Comparison of ENCODE assay signal across 1 cellular context in the genomic region with DNA sequence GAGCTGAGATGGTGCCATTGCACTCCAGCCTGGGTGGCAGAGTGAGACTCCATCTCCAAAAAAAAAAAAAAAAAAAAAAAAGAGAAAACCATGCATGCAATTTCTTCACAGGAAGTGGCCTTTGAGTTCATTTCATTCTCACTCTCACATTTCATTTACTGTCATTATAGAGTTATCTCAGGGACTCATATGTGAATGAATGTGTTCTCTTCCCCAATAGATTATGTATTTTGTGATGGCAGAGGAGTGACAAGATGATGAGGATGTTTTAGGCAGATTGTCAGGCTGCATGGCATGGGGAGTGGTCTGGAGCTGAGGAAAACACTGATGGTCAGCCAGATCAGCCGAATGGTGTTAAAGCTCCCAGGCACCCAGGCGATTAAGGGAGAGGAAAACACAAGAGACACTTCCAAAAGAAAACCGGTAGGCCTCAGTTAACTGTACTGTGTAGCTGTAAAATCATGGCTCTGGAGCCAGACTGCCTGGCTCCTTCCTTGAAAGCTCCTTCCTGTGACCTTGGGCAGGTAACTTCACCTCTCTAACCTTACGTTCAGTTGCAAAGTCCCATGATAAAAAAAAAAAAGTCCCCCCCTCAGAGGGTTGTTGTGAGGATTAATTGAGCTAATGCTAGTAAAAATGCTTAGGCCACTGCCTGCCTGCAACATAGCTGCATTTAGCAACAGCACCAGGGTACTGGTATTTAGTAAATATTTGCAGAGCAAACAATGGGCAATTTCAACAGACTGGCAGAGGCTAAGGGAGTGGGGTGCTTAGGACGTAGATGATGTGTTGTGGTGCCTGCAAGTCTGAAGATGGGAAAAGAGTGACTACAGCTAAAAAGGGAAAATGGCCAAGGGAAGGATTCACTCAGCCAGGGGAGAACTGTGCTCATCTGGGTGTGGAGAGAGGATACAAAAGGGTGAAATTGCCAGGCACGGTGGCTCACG.
TF ChIP-seq lines count a peak whose summit lies in the region.

No MANE protein-coding gene starts in this region.

TF ChIP-seq in HepG2, 621 proteins besides CTCF, POLR2A, EP300 and RAD21 (continued from another document and continues in another):
- TF ChIP-seq, protein P1, sequence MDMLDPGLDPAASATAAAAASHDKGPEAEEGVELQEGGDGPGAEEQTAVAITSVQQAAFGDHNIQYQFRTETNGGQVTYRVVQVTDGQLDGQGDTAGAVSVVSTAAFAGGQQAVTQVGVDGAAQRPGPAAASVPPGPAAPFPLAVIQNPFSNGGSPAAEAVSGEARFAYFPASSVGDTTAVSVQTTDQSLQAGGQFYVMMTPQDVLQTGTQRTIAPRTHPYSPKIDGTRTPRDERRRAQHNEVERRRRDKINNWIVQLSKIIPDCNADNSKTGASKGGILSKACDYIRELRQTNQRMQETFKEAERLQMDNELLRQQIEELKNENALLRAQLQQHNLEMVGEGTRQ (IDR thresholded peaks at IDR 0.05; ENCODE audit: low read depth, low read length), result no peak
- TF ChIP-seq, protein P1 (CRISPR knock-in tag; IDR thresholded peaks at IDR 0.05; ENCODE audit: borderline replicate concordance), result no peak
- TF ChIP-seq ZNF792 (CRISPR knock-in tag; IDR thresholded peaks at IDR 0.05) (peak; percentile 70; the same call in 1 of the 2 replicates), YEATS4 (CRISPR knock-in tag; IDR thresholded peaks at IDR 0.05; ENCODE audit: borderline replicate concordance) (no peak), FOXM1 (CRISPR knock-in tag; IDR thresholded peaks at IDR 0.05) (no peak), BRD4 (CRISPR knock-in tag; IDR thresholded peaks at IDR 0.05) (no peak), SMAD1 (CRISPR knock-in tag; IDR thresholded peaks at IDR 0.05; ENCODE audit: borderline replicate concordance, low read depth) (no peak), ZNF883 (CRISPR knock-in tag; IDR thresholded peaks at IDR 0.05; ENCODE audit: not compliant biosample characterization) (no peak), ZNF333 (CRISPR knock-in tag; IDR thresholded peaks at IDR 0.05; ENCODE audit: borderline replicate concordance) (no peak), FOXK1 (CRISPR knock-in tag; IDR thresholded peaks at IDR 0.05; ENCODE audit: borderline replicate concordance, low read depth) (peak; percentile 75; the same call in 1 of the 2 replicates), GFI1 (CRISPR knock-in tag; IDR thresholded peaks at IDR 0.05; ENCODE audit: borderline replicate concordance) (peak; percentile 86), ZNF354B (CRISPR knock-in tag; IDR thresholded peaks at IDR 0.05) (no peak), ZNF615 (CRISPR knock-in tag; IDR thresholded peaks at IDR 0.05; ENCODE audit: borderline replicate concordance) (no peak), ATAD3A (CRISPR knock-in tag; IDR thresholded peaks at IDR 0.05) (no peak), ZNF180 (CRISPR knock-in tag; IDR thresholded peaks at IDR 0.05; ENCODE audit: borderline replicate concordance, low read depth) (no peak), WIZ (CRISPR knock-in tag; IDR thresholded peaks at IDR 0.05) (no peak), SMAD3 (CRISPR knock-in tag; IDR thresholded peaks at IDR 0.05) (peak; percentile 97), POLR2AphosphoS5 (IDR thresholded peaks at IDR 0.05; ENCODE audit: low read depth, low read length) (0 out of 2 replicates have a peak, but pooled peaks have one; percentile 36), KDM6A (CRISPR knock-in tag; IDR thresholded peaks at IDR 0.05; ENCODE audit: low read depth) (peak; percentile 87), ZSCAN22 (CRISPR knock-in tag; IDR thresholded peaks at IDR 0.05) (no peak), NR1H2 (CRISPR knock-in tag; IDR thresholded peaks at IDR 0.05; ENCODE audit: borderline replicate concordance, low read depth) (no peak), SNRNP70 (IDR thresholded peaks at IDR 0.05; ENCODE audit: low read depth, low read length) (no peak), GTF2F1 (IDR thresholded peaks at IDR 0.05; ENCODE audit: low read length) (no peak), ZFP37 (CRISPR knock-in tag; IDR thresholded peaks at IDR 0.05; ENCODE audit: borderline replicate concordance) (no peak), MYNN (CRISPR knock-in tag; IDR thresholded peaks at IDR 0.05; ENCODE audit: low read depth) (no peak; the same call in 1 of the 2 replicates), NR2F6 (IDR thresholded peaks at IDR 0.05) (peak; percentile 62), NR2F6 (CRISPR knock-in tag; IDR thresholded peaks at IDR 0.05) (peak; percentile 78), ZFY (CRISPR knock-in tag; IDR thresholded peaks at IDR 0.05) (peak; percentile 62), TBX2 (CRISPR knock-in tag; IDR thresholded peaks at IDR 0.05; ENCODE audit: borderline replicate concordance) (peak; percentile 73), ZNF260 (CRISPR knock-in tag; IDR thresholded peaks at IDR 0.05; ENCODE audit: borderline replicate concordance, low read depth) (no peak), CBFB (CRISPR knock-in tag; IDR thresholded peaks at IDR 0.05) (no peak; the same call in 1 of the 2 replicates), ZFAT (CRISPR knock-in tag; conservative IDR thresholded peaks at IDR 0.05) (no peak), ZNF256 (CRISPR knock-in tag; conservative IDR thresholded peaks at IDR 0.05) (no peak), TGIF2 (CRISPR knock-in tag; IDR thresholded peaks at IDR 0.05) (no peak), NR3C1 (CRISPR knock-in tag; IDR thresholded peaks at IDR 0.05) (no peak), TOPORS (CRISPR knock-in tag; IDR thresholded peaks at IDR 0.05) (no peak)
- TF ChIP-seq, protein P2, sequence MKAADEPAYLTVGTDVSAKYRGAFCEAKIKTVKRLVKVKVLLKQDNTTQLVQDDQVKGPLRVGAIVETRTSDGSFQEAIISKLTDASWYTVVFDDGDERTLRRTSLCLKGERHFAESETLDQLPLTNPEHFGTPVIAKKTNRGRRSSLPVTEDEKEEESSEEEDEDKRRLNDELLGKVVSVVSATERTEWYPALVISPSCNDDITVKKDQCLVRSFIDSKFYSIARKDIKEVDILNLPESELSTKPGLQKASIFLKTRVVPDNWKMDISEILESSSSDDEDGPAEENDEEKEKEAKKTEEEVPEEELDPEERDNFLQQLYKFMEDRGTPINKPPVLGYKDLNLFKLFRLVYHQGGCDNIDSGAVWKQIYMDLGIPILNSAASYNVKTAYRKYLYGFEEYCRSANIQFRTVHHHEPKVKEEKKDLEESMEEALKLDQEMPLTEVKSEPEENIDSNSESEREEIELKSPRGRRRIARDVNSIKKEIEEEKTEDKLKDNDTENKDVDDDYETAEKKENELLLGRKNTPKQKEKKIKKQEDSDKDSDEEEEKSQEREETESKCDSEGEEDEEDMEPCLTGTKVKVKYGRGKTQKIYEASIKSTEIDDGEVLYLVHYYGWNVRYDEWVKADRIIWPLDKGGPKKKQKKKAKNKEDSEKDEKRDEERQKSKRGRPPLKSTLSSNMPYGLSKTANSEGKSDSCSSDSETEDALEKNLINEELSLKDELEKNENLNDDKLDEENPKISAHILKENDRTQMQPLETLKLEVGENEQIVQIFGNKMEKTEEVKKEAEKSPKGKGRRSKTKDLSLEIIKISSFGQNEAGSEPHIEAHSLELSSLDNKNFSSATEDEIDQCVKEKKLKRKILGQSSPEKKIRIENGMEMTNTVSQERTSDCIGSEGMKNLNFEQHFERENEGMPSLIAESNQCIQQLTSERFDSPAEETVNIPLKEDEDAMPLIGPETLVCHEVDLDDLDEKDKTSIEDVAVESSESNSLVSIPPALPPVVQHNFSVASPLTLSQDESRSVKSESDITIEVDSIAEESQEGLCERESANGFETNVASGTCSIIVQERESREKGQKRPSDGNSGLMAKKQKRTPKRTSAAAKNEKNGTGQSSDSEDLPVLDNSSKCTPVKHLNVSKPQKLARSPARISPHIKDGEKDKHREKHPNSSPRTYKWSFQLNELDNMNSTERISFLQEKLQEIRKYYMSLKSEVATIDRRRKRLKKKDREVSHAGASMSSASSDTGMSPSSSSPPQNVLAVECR (CRISPR knock-in tag; IDR thresholded peaks at IDR 0.05; ENCODE audit: borderline replicate concordance), result no peak
- TF ChIP-seq, protein P3, sequence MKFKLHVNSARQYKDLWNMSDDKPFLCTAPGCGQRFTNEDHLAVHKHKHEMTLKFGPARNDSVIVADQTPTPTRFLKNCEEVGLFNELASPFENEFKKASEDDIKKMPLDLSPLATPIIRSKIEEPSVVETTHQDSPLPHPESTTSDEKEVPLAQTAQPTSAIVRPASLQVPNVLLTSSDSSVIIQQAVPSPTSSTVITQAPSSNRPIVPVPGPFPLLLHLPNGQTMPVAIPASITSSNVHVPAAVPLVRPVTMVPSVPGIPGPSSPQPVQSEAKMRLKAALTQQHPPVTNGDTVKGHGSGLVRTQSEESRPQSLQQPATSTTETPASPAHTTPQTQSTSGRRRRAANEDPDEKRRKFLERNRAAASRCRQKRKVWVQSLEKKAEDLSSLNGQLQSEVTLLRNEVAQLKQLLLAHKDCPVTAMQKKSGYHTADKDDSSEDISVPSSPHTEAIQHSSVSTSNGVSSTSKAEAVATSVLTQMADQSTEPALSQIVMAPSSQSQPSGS (CRISPR knock-in tag; IDR thresholded peaks at IDR 0.05), result peak; percentile 77
- TF ChIP-seq, protein P4, sequence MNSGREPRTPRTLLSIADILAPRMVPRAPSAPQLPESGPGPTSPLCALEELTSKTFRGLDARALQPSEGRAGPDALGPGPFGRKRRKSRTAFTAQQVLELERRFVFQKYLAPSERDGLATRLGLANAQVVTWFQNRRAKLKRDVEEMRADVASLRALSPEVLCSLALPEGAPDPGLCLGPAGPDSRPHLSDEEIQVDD (CRISPR knock-in tag; IDR thresholded peaks at IDR 0.05; ENCODE audit: borderline replicate concordance), result no peak
- TF ChIP-seq, protein P5, sequence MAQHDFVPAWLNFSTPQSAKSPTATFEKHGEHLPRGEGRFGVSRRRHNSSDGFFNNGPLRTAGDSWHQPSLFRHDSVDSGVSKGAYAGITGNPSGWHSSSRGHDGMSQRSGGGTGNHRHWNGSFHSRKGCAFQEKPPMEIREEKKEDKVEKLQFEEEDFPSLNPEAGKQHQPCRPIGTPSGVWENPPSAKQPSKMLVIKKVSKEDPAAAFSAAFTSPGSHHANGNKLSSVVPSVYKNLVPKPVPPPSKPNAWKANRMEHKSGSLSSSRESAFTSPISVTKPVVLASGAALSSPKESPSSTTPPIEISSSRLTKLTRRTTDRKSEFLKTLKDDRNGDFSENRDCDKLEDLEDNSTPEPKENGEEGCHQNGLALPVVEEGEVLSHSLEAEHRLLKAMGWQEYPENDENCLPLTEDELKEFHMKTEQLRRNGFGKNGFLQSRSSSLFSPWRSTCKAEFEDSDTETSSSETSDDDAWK (CRISPR knock-in tag; IDR thresholded peaks at IDR 0.05), result no peak
- TF ChIP-seq, protein P6, sequence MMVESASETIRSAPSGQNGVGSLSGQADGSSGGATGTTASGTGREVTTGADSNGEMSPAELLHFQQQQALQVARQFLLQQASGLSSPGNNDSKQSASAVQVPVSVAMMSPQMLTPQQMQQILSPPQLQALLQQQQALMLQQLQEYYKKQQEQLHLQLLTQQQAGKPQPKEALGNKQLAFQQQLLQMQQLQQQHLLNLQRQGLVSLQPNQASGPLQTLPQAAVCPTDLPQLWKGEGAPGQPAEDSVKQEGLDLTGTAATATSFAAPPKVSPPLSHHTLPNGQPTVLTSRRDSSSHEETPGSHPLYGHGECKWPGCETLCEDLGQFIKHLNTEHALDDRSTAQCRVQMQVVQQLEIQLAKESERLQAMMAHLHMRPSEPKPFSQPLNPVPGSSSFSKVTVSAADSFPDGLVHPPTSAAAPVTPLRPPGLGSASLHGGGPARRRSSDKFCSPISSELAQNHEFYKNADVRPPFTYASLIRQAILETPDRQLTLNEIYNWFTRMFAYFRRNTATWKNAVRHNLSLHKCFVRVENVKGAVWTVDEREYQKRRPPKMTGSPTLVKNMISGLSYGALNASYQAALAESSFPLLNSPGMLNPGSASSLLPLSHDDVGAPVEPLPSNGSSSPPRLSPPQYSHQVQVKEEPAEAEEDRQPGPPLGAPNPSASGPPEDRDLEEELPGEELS (CRISPR knock-in tag; IDR thresholded peaks at IDR 0.05), result peak; percentile 98
- TF ChIP-seq, protein P7, sequence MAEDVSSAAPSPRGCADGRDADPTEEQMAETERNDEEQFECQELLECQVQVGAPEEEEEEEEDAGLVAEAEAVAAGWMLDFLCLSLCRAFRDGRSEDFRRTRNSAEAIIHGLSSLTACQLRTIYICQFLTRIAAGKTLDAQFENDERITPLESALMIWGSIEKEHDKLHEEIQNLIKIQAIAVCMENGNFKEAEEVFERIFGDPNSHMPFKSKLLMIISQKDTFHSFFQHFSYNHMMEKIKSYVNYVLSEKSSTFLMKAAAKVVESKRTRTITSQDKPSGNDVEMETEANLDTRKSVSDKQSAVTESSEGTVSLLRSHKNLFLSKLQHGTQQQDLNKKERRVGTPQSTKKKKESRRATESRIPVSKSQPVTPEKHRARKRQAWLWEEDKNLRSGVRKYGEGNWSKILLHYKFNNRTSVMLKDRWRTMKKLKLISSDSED (CRISPR knock-in tag; IDR thresholded peaks at IDR 0.05), result no peak
- TF ChIP-seq, protein P8, sequence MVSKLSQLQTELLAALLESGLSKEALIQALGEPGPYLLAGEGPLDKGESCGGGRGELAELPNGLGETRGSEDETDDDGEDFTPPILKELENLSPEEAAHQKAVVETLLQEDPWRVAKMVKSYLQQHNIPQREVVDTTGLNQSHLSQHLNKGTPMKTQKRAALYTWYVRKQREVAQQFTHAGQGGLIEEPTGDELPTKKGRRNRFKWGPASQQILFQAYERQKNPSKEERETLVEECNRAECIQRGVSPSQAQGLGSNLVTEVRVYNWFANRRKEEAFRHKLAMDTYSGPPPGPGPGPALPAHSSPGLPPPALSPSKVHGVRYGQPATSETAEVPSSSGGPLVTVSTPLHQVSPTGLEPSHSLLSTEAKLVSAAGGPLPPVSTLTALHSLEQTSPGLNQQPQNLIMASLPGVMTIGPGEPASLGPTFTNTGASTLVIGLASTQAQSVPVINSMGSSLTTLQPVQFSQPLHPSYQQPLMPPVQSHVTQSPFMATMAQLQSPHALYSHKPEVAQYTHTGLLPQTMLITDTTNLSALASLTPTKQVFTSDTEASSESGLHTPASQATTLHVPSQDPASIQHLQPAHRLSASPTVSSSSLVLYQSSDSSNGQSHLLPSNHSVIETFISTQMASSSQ (IDR thresholded peaks at IDR 0.05; ENCODE audit: low read depth), result peak; percentile 60
- TF ChIP-seq, protein P8 (CRISPR knock-in tag; IDR thresholded peaks at IDR 0.05; ENCODE audit: borderline replicate concordance), result peak; percentile 70; the same call in 1 of the 2 replicates
